ENCODE assay signal across 8 cellular contexts in genomic region chr2:190887089-190887488, GRCh38.
A peak's percentile ranks its signal among the peaks of the same experiment; 100 is the strongest.
DNase-seq lines count a peak whose midpoint lies in the region; ATAC-seq and TF ChIP-seq lines count a peak whose summit lies in the region.

No MANE protein-coding gene starts in this region.

- TF ChIP-seq CTCF in GM10266 (IDR thresholded peaks at IDR 0.05; ENCODE audit: control insufficient read depth, insufficient read depth, low read depth, missing control alignments) (no peak), fibroblast of mammary gland (conservative IDR thresholded peaks at IDR 0.05; ENCODE audit: control insufficient read depth, insufficient read depth, low read depth, low read length) (no peak)

- H3K4me3 ChIP-seq in fibroblast of mammary gland (ENCODE audit: control insufficient read depth, low read depth, low read length): no peak overlapping the region

- DNase-seq in GM10266 (ENCODE audit: extremely low spot score): peak; percentile 23
- peak; percentile 30 for DNase-seq in fibroblast of mammary gland (ENCODE audit: low read depth)
- DNase-seq in iPS-NIHi7 (ENCODE audit: extremely low spot score): no peak
- DNase-seq in GF-D8 (lab: John Stamatoyannopoulos, UW): no peak
- no peak for DNase-seq in stimulated activated CD4-positive, alpha-beta T cell treated with anti-CD3 and anti-CD28 coated beads, Interleukin-2, amount 100 ng/mL, for 24 hours
- DNase-seq in NCI-H526 (lab: John Stamatoyannopoulos, UW): no peak

- peak; percentile 65 for ATAC-seq in GM21381 (IDR thresholded peaks at IDR 0.05; ENCODE audit: unreplicated experiment)
- peak; percentile 60 for ATAC-seq in HG03558 (IDR thresholded peaks at IDR 0.05; ENCODE audit: extremely low read depth, unreplicated experiment)

Comparison
In these comparisons a context has a peak if more than half of its experiments do, and no peak if none do; other contexts are left out.
1. DNase-seq: peak in GM10266 (single experiment) and fibroblast of mammary gland (single experiment); none in iPS-NIHi7 (single experiment), GF-D8 (single experiment), stimulated activated CD4-positive, alpha-beta T cell treated with anti-CD3 and anti-CD28 coated beads, Interleukin-2, amount 100 ng/mL, for 24 hours (0 of 2) and NCI-H526 (0 of 2).